Comparison of ENCODE assay signal across 7 cellular contexts in the genomic region with DNA sequence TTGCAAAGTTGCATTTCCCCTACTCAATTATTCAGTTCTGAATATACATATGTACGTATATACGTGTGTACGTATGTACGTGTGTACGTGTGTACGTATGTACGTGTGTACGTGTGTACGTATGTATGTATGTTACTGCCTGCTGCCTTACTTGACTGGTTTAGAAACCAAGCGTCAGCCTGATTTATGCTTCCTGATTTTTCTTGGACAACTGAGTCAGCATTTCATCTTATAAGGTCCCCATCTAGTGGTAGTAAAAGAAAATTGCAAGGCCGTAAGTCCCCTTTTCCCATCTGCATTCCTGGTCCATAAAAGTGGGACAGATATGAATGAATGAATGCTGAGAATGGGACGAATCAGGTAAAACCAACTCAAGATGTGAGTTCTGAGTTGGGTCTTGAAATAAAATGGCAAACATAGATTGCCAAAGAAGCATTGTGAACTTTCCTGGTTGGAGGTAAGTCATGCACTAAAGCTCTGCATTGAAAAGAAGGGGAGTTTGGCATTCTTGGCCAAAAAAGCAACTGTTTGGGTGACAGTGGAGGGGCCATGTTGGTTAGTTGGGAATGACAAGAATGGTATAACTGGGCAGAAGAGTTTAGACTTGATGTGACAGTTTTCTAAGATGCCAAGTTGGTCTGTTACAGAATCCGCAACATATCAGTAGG.
DNase-seq lines count a peak whose midpoint lies in the region; ATAC-seq, FAIRE-seq and TF ChIP-seq lines count a peak whose summit lies in the region.

No MANE protein-coding gene starts in this region.

- no peak overlapping the region for H3K27ac ChIP-seq in ascending aorta

- intact Hi-C loops in ascending aorta (cut with DNase I) = no loop called here

- no peaks in the 10 kb centered on the region for H3K27me3 ChIP-seq in ascending aorta

- no peaks in the 10 kb centered on the region for H3K9me3 ChIP-seq in ascending aorta

- ATAC-seq in GM18498 (IDR thresholded peaks at IDR 0.05; ENCODE audit: unreplicated experiment) = no peak
- ATAC-seq in GM21786 (IDR thresholded peaks at IDR 0.05; ENCODE audit: unreplicated experiment) = no peak

- TF ChIP-seq CTCF in GM12873 (IDR thresholded peaks at IDR 0.05; ENCODE audit: insufficient read depth, low read depth, low read length, missing control alignments) (peak; percentile 67), ascending aorta (IDR thresholded peaks at IDR 0.05) (peak; percentile 25 to 66 (median 44))

- H3K4me1 ChIP-seq in ascending aorta = no peaks in the 10 kb centered on the region

- H3K4me3 ChIP-seq in ascending aorta = no peak overlapping the region

- H3K36me3 ChIP-seq in ascending aorta = no peaks in the 10 kb centered on the region

- FAIRE-seq in islet of Langerhans (lab: Jason Lieb, UNC) (peak; percentile 85), urothelium cell line (lab: Jason Lieb, UNC) (no peak)

- DNase-seq in NCI-H1694 (lab: John Stamatoyannopoulos, UW) (peak; percentile 73), ascending aorta (ENCODE audit: low spot score in 2 of 2) (no peak), urothelium cell line (ENCODE audit: low spot score) (peak; percentile 50)

Comparison
In these comparisons a context has a peak if more than half of its experiments do, and no peak if none do; other contexts are left out.
1. DNase-seq: peak in NCI-H1694 (single experiment) and urothelium cell line (single experiment); none in ascending aorta (0 of 2).